ENCODE assay signal across 11 cellular contexts in the genomic region with DNA sequence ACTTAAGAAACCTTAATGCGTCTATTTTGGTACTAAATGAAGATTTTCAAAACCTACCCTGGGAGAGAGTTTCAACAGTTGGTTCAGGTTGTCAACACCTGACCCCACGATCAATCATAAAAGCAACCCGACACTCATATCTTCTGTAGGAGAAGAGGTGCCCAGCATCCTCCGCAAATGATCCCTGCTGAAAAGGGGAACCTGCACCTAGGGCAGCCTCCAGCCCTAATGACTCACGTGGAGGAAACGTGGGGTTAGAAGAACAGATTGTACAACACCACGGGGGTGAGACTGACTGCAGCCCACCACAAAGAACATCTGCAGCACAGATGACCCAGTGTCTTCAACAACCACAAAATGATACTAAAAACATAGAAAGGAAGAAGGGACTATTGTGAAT.
A peak's percentile ranks its signal among the peaks of the same experiment; 100 is the strongest.
DNase-seq lines count a peak whose midpoint lies in the region; ATAC-seq and TF ChIP-seq lines count a peak whose summit lies in the region.
"Had no signal": no experiment of that assay in that cellular context is flagged by ENCODE, and none has a peak within 500 bp of the region (broad histone marks: within the 10 kb centered on the region; RNA-seq: fewer than 3 reads in every experiment).

No MANE protein-coding gene starts in this region.

- H3K36me3 ChIP-seq in stomach (peaks cover 2 to 73% (median 60%) of the 10 kb centered on the region in 4 donors), H7 (replicated peaks; ENCODE audit: control insufficient read depth, insufficient read depth, low read length) (peaks cover 3% of the 10 kb centered on the region)

- intact Hi-C loops in stomach (cut with DNase I; ENCODE audit: low total_unique reads): no loop called here

- H3K27ac ChIP-seq in coronary artery (peak overlapping the region in 1 of 2 donors; percentile 15), stomach (peak overlapping the region in 1 of 5 donors; percentile 84)
- H3K27ac ChIP-seq: C4-2B had no signal

- H3K4me1 ChIP-seq in stomach: peaks cover 0 to 36% (median 10%) of the 10 kb centered on the region in 4 donors

- TF ChIP-seq EP300 in stomach (IDR thresholded peaks at IDR 0.05): no peak

- H3K9me3 ChIP-seq in stomach: no peaks in the 10 kb centered on the region

- no peaks in the 10 kb centered on the region for H3K27me3 ChIP-seq in stomach
- H3K27me3 ChIP-seq in H7 (ENCODE audit: control insufficient read depth, insufficient read depth, low read length): no peaks in the 10 kb centered on the region

- DNase-seq in CD1c-positive myeloid dendritic cell (ENCODE audit: extremely low spot score) (peak; percentile 83), coronary artery (ENCODE audit: low spot score) (peak; percentile 41), KG1 (lab: John Stamatoyannopoulos, UW) (no peak), stomach (no peak), H7 (no peak)
- DNase-seq: activated naive CD8-positive, alpha-beta T cell treated with anti-CD3 and anti-CD28 coated beads, Interleukin-2, amount 10 ng/mL, durations not matched to agents 7 days and 5 days; NCI-H69 had no signal

- TF ChIP-seq CTCF in coronary artery (IDR thresholded peaks at IDR 0.05) (no peak), stomach (IDR thresholded peaks at IDR 0.05) (no peak)

- no peak for TF ChIP-seq POLR2A in stomach (IDR thresholded peaks at IDR 0.05)

- WGBS in stomach, 5 donors: 75 to 86% (median 80%) methylated on average over 7 of the region's 7 CpGs

- peak; percentile 53 for ATAC-seq in GM21423 (IDR thresholded peaks at IDR 0.05; ENCODE audit: unreplicated experiment)
- ATAC-seq in HG03460 (IDR thresholded peaks at IDR 0.05; ENCODE audit: unreplicated experiment): peak; percentile 43
- no peak for ATAC-seq in GM21367 (IDR thresholded peaks at IDR 0.05; ENCODE audit: unreplicated experiment)

- H3K4me3 ChIP-seq in coronary artery (no peak overlapping the region), stomach (no peak overlapping the region), H7 (ENCODE audit: insufficient read depth, low read depth, low read length) (no peak overlapping the region)

Comparison
In these comparisons a context has a peak if more than half of its experiments do, and no peak if none do; other contexts are left out.
1. DNase-seq: peak in CD1c-positive myeloid dendritic cell (single experiment) and coronary artery (single experiment); none in KG1 (single experiment), stomach (single experiment) and H7 (single experiment).